In the genomic region with DNA sequence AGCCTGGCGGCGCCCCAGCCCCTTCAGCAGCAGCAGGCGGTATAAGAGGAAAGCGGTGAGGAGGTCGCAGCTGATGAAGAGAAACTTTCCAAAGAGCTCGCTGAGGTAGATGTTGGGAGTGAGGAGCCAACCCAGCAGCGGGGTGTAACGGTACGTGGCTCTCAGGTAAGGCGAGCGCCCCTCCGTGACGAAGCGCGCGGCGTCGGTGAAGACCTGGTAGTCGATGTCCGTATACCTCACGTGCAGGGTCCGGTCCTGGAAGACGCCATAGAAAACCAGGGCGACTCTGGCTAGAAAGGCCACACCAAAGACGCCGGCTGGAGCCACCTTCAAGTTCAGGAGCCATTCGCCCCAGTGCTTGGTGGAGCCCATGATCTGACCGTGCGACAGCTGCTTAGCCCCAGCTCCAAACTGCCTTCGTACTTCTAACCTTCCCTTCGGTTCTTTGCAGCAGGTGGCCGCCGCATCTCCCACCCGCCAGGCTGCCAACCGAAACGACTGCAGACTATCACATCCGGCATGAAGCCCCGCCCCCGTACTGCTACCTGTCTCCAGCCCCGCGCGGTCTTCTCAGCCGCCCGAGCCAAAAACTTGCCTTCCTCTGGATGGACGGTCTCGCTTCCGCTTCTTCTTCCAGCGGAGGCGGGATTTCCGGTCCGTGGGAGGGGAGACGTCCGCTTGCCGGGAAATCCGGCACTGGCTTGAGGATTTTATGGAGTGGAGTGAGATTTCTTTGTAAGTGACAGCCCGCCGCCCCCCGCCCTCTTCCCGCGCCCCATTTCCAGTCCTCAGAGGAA, we compare ENCODE assay signal across 1 cellular context.
TF ChIP-seq lines count a peak whose summit lies in the region.

A gene (minus strand): TSS at position 623 of the 797 bp plus-strand sequence. CDS start 251 bp downstream, at position 372.

TF ChIP-seq in SK-N-SH, 30 proteins besides CTCF, POLR2A, EP300 and RAD21 (continued from another document):
- TF ChIP-seq, protein P1, sequence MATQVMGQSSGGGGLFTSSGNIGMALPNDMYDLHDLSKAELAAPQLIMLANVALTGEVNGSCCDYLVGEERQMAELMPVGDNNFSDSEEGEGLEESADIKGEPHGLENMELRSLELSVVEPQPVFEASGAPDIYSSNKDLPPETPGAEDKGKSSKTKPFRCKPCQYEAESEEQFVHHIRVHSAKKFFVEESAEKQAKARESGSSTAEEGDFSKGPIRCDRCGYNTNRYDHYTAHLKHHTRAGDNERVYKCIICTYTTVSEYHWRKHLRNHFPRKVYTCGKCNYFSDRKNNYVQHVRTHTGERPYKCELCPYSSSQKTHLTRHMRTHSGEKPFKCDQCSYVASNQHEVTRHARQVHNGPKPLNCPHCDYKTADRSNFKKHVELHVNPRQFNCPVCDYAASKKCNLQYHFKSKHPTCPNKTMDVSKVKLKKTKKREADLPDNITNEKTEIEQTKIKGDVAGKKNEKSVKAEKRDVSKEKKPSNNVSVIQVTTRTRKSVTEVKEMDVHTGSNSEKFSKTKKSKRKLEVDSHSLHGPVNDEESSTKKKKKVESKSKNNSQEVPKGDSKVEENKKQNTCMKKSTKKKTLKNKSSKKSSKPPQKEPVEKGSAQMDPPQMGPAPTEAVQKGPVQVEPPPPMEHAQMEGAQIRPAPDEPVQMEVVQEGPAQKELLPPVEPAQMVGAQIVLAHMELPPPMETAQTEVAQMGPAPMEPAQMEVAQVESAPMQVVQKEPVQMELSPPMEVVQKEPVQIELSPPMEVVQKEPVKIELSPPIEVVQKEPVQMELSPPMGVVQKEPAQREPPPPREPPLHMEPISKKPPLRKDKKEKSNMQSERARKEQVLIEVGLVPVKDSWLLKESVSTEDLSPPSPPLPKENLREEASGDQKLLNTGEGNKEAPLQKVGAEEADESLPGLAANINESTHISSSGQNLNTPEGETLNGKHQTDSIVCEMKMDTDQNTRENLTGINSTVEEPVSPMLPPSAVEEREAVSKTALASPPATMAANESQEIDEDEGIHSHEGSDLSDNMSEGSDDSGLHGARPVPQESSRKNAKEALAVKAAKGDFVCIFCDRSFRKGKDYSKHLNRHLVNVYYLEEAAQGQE (IDR thresholded peaks at IDR 0.05; ENCODE audit: low read depth, low read length): 0 out of 2 replicates have a peak, but pooled peaks have one; percentile 21
- TF ChIP-seq CHD2 (IDR thresholded peaks at IDR 0.05; ENCODE audit: low read length, partially characterized antibody) (peak; percentile 86), POLR2AphosphoS5 (IDR thresholded peaks at IDR 0.05; ENCODE audit: low read depth, low read length) (peak; percentile 81; the same call in 1 of the 2 replicates), TAF1 (IDR thresholded peaks at IDR 0.05; ENCODE audit: borderline replicate concordance, low read depth, low read length) (peak; percentile 69), RCOR1 (IDR thresholded peaks at IDR 0.05; ENCODE audit: low read length) (no peak), GABPA (IDR thresholded peaks at IDR 0.05; ENCODE audit: low read depth) (peak; percentile 95), MXI1 (IDR thresholded peaks at IDR 0.05; ENCODE audit: low read depth, low read length) (peak; percentile 78; the same call in 1 of the 2 replicates), YY1 (IDR thresholded peaks at IDR 0.05; ENCODE audit: low read depth) (peak; percentile 78; the same call in 1 of the 2 replicates), JUND (IDR thresholded peaks at IDR 0.05) (peak; percentile 60), EZH2phosphoT487 (IDR thresholded peaks at IDR 0.05; ENCODE audit: borderline replicate concordance, low read depth) (no peak)
